In the genomic region with DNA sequence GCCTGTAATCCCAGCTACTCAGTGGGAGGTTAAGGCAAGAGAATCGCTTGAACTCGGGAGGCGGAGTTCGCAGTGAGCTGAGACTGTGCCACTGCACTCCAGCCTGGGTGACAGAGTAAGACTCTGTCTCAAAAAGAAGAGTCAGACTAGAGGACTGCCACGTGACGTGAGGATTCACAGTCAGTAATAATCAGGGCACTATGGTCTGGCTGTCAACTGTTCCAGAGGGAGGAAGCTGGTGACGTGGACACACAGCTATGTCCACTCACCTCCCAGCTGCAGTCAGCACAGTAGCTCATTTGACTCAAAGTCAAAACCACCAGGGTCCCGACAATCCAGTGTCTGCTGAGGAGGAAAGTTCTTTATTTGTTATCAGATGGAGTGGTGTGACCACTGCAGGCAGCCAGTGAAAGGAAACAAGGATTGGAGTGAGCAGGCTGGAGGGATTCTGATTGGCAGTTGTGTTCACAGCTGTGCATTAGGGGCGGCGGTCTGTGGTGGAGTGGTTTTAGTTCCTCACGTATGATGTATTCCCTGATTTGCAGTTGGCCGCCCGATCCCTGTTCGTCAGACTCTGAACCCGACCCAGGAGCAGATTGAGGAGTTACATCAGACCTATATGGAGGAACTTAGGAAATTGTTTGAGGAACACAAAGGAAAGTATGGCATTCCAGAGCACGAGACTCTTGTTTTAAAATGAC, we compare ENCODE assay signal across 1 cellular context.
TF ChIP-seq lines count a peak whose summit lies in the region.

No MANE protein-coding gene starts in this region.

TF ChIP-seq in K562, 482 proteins besides CTCF, POLR2A, EP300 and RAD21 (continued from another document and continues in another):
- TF ChIP-seq, protein P1, sequence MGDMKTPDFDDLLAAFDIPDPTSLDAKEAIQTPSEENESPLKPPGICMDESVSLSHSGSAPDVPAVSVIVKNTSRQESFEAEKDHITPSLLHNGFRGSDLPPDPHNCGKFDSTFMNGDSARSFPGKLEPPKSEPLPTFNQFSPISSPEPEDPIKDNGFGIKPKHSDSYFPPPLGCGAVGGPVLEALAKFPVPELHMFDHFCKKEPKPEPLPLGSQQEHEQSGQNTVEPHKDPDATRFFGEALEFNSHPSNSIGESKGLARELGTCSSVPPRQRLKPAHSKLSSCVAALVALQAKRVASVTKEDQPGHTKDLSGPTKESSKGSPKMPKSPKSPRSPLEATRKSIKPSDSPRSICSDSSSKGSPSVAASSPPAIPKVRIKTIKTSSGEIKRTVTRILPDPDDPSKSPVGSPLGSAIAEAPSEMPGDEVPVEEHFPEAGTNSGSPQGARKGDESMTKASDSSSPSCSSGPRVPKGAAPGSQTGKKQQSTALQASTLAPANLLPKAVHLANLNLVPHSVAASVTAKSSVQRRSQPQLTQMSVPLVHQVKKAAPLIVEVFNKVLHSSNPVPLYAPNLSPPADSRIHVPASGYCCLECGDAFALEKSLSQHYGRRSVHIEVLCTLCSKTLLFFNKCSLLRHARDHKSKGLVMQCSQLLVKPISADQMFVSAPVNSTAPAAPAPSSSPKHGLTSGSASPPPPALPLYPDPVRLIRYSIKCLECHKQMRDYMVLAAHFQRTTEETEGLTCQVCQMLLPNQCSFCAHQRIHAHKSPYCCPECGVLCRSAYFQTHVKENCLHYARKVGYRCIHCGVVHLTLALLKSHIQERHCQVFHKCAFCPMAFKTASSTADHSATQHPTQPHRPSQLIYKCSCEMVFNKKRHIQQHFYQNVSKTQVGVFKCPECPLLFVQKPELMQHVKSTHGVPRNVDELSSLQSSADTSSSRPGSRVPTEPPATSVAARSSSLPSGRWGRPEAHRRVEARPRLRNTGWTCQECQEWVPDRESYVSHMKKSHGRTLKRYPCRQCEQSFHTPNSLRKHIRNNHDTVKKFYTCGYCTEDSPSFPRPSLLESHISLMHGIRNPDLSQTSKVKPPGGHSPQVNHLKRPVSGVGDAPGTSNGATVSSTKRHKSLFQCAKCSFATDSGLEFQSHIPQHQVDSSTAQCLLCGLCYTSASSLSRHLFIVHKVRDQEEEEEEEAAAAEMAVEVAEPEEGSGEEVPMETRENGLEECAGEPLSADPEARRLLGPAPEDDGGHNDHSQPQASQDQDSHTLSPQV (IDR thresholded peaks at IDR 0.05): no peak
- TF ChIP-seq, protein P2, sequence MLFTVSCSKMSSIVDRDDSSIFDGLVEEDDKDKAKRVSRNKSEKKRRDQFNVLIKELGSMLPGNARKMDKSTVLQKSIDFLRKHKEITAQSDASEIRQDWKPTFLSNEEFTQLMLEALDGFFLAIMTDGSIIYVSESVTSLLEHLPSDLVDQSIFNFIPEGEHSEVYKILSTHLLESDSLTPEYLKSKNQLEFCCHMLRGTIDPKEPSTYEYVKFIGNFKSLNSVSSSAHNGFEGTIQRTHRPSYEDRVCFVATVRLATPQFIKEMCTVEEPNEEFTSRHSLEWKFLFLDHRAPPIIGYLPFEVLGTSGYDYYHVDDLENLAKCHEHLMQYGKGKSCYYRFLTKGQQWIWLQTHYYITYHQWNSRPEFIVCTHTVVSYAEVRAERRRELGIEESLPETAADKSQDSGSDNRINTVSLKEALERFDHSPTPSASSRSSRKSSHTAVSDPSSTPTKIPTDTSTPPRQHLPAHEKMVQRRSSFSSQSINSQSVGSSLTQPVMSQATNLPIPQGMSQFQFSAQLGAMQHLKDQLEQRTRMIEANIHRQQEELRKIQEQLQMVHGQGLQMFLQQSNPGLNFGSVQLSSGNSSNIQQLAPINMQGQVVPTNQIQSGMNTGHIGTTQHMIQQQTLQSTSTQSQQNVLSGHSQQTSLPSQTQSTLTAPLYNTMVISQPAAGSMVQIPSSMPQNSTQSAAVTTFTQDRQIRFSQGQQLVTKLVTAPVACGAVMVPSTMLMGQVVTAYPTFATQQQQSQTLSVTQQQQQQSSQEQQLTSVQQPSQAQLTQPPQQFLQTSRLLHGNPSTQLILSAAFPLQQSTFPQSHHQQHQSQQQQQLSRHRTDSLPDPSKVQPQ (CRISPR knock-in tag; IDR thresholded peaks at IDR 0.05; ENCODE audit: borderline replicate concordance): no peak
- TF ChIP-seq, protein P3, sequence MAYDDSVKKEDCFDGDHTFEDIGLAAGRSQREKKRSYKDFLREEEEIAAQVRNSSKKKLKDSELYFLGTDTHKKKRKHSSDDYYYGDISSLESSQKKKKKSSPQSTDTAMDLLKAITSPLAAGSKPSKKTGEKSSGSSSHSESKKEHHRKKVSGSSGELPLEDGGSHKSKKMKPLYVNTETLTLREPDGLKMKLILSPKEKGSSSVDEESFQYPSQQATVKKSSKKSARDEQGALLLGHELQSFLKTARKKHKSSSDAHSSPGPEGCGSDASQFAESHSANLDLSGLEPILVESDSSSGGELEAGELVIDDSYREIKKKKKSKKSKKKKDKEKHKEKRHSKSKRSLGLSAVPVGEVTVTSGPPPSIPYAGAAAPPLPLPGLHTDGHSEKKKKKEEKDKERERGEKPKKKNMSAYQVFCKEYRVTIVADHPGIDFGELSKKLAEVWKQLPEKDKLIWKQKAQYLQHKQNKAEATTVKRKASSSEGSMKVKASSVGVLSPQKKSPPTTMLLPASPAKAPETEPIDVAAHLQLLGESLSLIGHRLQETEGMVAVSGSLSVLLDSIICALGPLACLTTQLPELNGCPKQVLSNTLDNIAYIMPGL (CRISPR knock-in tag; IDR thresholded peaks at IDR 0.05): no peak
- TF ChIP-seq MECOM (CRISPR knock-in tag; IDR thresholded peaks at IDR 0.05) (no peak), STAT5A (IDR thresholded peaks at IDR 0.05; ENCODE audit: borderline replicate concordance, low read length) (no peak), MCM5 (IDR thresholded peaks at IDR 0.05; ENCODE audit: low read depth) (no peak), CSDE1 (IDR thresholded peaks at IDR 0.05) (no peak), SRF (CRISPR knock-in tag; IDR thresholded peaks at IDR 0.05) (no peak; a peak in 1 of 4 replicates), IFI16 (CRISPR knock-in tag; IDR thresholded peaks at IDR 0.05) (no peak), MTA2 (IDR thresholded peaks at IDR 0.05; ENCODE audit: low read depth) (no peak; the same call in 1 of the 2 replicates), POLR3A (IDR thresholded peaks at IDR 0.05; ENCODE audit: borderline replicate concordance, extremely low read depth, insufficient read depth, insufficient read length) (no peak), SAP30 (IDR thresholded peaks at IDR 0.05; ENCODE audit: borderline replicate concordance, insufficient read depth, low read depth, low read length, poor library complexity, severe bottlenecking) (no peak), MEF2D (tag; conservative IDR thresholded peaks at IDR 0.05; ENCODE audit: low read depth) (no peak), EP400 (IDR thresholded peaks at IDR 0.05) (peak; percentile 67), TRIM24 (IDR thresholded peaks at IDR 0.05) (peak in 1 of 2 experiments; percentile 21; a peak in 1 of 4 replicates)
- TF ChIP-seq, protein P4, sequence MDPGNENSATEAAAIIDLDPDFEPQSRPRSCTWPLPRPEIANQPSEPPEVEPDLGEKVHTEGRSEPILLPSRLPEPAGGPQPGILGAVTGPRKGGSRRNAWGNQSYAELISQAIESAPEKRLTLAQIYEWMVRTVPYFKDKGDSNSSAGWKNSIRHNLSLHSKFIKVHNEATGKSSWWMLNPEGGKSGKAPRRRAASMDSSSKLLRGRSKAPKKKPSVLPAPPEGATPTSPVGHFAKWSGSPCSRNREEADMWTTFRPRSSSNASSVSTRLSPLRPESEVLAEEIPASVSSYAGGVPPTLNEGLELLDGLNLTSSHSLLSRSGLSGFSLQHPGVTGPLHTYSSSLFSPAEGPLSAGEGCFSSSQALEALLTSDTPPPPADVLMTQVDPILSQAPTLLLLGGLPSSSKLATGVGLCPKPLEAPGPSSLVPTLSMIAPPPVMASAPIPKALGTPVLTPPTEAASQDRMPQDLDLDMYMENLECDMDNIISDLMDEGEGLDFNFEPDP (CRISPR knock-in tag; IDR thresholded peaks at IDR 0.05): no peak
- TF ChIP-seq, protein P5, sequence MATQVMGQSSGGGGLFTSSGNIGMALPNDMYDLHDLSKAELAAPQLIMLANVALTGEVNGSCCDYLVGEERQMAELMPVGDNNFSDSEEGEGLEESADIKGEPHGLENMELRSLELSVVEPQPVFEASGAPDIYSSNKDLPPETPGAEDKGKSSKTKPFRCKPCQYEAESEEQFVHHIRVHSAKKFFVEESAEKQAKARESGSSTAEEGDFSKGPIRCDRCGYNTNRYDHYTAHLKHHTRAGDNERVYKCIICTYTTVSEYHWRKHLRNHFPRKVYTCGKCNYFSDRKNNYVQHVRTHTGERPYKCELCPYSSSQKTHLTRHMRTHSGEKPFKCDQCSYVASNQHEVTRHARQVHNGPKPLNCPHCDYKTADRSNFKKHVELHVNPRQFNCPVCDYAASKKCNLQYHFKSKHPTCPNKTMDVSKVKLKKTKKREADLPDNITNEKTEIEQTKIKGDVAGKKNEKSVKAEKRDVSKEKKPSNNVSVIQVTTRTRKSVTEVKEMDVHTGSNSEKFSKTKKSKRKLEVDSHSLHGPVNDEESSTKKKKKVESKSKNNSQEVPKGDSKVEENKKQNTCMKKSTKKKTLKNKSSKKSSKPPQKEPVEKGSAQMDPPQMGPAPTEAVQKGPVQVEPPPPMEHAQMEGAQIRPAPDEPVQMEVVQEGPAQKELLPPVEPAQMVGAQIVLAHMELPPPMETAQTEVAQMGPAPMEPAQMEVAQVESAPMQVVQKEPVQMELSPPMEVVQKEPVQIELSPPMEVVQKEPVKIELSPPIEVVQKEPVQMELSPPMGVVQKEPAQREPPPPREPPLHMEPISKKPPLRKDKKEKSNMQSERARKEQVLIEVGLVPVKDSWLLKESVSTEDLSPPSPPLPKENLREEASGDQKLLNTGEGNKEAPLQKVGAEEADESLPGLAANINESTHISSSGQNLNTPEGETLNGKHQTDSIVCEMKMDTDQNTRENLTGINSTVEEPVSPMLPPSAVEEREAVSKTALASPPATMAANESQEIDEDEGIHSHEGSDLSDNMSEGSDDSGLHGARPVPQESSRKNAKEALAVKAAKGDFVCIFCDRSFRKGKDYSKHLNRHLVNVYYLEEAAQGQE (CRISPR knock-in tag; IDR thresholded peaks at IDR 0.05; ENCODE audit: low read depth): no peak
- TF ChIP-seq, protein P6, sequence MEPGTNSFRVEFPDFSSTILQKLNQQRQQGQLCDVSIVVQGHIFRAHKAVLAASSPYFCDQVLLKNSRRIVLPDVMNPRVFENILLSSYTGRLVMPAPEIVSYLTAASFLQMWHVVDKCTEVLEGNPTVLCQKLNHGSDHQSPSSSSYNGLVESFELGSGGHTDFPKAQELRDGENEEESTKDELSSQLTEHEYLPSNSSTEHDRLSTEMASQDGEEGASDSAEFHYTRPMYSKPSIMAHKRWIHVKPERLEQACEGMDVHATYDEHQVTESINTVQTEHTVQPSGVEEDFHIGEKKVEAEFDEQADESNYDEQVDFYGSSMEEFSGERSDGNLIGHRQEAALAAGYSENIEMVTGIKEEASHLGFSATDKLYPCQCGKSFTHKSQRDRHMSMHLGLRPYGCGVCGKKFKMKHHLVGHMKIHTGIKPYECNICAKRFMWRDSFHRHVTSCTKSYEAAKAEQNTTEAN (CRISPR knock-in tag; IDR thresholded peaks at IDR 0.05): no peak
- TF ChIP-seq, protein P7, sequence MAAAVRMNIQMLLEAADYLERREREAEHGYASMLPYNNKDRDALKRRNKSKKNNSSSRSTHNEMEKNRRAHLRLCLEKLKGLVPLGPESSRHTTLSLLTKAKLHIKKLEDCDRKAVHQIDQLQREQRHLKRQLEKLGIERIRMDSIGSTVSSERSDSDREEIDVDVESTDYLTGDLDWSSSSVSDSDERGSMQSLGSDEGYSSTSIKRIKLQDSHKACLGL (CRISPR knock-in tag; IDR thresholded peaks at IDR 0.05; ENCODE audit: borderline replicate concordance, poor library complexity, severe bottlenecking): no peak
- TF ChIP-seq, protein P8, sequence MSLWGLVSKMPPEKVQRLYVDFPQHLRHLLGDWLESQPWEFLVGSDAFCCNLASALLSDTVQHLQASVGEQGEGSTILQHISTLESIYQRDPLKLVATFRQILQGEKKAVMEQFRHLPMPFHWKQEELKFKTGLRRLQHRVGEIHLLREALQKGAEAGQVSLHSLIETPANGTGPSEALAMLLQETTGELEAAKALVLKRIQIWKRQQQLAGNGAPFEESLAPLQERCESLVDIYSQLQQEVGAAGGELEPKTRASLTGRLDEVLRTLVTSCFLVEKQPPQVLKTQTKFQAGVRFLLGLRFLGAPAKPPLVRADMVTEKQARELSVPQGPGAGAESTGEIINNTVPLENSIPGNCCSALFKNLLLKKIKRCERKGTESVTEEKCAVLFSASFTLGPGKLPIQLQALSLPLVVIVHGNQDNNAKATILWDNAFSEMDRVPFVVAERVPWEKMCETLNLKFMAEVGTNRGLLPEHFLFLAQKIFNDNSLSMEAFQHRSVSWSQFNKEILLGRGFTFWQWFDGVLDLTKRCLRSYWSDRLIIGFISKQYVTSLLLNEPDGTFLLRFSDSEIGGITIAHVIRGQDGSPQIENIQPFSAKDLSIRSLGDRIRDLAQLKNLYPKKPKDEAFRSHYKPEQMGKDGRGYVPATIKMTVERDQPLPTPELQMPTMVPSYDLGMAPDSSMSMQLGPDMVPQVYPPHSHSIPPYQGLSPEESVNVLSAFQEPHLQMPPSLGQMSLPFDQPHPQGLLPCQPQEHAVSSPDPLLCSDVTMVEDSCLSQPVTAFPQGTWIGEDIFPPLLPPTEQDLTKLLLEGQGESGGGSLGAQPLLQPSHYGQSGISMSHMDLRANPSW (CRISPR knock-in tag; IDR thresholded peaks at IDR 0.05): no peak
- TF ChIP-seq, protein P9, sequence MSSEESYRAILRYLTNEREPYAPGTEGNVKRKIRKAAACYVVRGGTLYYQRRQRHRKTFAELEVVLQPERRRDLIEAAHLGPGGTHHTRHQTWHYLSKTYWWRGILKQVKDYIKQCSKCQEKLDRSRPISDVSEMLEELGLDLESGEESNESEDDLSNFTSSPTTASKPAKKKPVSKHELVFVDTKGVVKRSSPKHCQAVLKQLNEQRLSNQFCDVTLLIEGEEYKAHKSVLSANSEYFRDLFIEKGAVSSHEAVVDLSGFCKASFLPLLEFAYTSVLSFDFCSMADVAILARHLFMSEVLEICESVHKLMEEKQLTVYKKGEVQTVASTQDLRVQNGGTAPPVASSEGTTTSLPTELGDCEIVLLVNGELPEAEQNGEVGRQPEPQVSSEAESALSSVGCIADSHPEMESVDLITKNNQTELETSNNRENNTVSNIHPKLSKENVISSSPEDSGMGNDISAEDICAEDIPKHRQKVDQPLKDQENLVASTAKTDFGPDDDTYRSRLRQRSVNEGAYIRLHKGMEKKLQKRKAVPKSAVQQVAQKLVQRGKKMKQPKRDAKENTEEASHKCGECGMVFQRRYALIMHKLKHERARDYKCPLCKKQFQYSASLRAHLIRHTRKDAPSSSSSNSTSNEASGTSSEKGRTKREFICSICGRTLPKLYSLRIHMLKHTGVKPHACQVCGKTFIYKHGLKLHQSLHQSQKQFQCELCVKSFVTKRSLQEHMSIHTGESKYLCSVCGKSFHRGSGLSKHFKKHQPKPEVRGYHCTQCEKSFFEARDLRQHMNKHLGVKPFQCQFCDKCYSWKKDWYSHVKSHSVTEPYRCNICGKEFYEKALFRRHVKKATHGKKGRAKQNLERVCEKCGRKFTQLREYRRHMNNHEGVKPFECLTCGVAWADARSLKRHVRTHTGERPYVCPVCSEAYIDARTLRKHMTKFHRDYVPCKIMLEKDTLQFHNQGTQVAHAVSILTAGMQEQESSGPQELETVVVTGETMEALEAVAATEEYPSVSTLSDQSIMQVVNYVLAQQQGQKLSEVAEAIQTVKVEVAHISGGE (CRISPR knock-in tag; IDR thresholded peaks at IDR 0.05): no peak
- TF ChIP-seq, protein P10, sequence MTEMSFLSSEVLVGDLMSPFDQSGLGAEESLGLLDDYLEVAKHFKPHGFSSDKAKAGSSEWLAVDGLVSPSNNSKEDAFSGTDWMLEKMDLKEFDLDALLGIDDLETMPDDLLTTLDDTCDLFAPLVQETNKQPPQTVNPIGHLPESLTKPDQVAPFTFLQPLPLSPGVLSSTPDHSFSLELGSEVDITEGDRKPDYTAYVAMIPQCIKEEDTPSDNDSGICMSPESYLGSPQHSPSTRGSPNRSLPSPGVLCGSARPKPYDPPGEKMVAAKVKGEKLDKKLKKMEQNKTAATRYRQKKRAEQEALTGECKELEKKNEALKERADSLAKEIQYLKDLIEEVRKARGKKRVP (CRISPR knock-in tag; IDR thresholded peaks at IDR 0.05): no peak
